36 cellular contexts compared by ENCODE assay signal in genomic region chr6:120431841-120432240, GRCh38.
"Had no signal": no experiment of that assay in that cellular context is flagged by ENCODE, and none has a peak within 500 bp of the region (broad histone marks: within the 10 kb centered on the region; RNA-seq: fewer than 3 reads in every experiment).

No MANE protein-coding gene starts in this region.

- H3K27me3 ChIP-seq: adrenal gland, MG63 had no signal

- H3K4me1 Mint-ChIP-seq: activated B cell treated with CpG ODN at 0.5 μM for 24 hours, brain had no signal

- H3K36me3 ChIP-seq: adrenal gland, MG63 had no signal

- H3K27ac ChIP-seq: adrenal gland, RWPE1, VCaP had no signal

- H3K9me3 ChIP-seq: adrenal gland, MG63 had no signal

- H3K4me1 ChIP-seq: adrenal gland had no signal

- H3K36me3 Mint-ChIP-seq: activated CD4-positive, alpha-beta memory T cell treated with anti-CD3 and anti-CD28 coated beads for 36 hours; activated naive CD4-positive, alpha-beta T cell treated with anti-CD3 and anti-CD28 coated beads, Interleukin-2, amount 50 U/mL, for 72 hours; brain had no signal

- H3K4me3 ChIP-seq: adrenal gland, MG63 had no signal

- H3K27me3 Mint-ChIP-seq: activated B cell treated with CpG ODN at 0.5 μM for 24 hours; activated CD4-positive, alpha-beta memory T cell treated with anti-CD3 and anti-CD28 coated beads for 36 hours; brain had no signal

- DNase-seq: activated B cell treated with CpG ODN at 0.5 μM for 24 hours; activated CD4-positive, alpha-beta memory T cell treated with anti-CD3 and anti-CD28 coated beads for 36 hours; activated CD4-positive, alpha-beta T cell treated with anti-CD3 and anti-CD28 coated beads for 4 hours; activated CD4-positive, alpha-beta T cell treated with anti-CD3 and anti-CD28 coated beads, Interleukin-2, amount 50 U/mL, for 1 hour; activated CD4-positive, CD25-positive, alpha-beta regulatory T cell treated with anti-CD3 and anti-CD28 coated beads, Interleukin-2, amount 50 U/mL, for 72 hours; activated CD8-positive, alpha-beta memory T cell treated with anti-CD3 and anti-CD28 coated beads, Interleukin-2, amount 50 U/mL, for 4 hours; activated gamma-delta T cell treated with Interleukin-2 at 50 U/mL for 16 hours; activated naive CD4-positive, alpha-beta T cell treated with anti-CD3 and anti-CD28 coated beads for 36 hours; activated T-cell treated with anti-CD3 and anti-CD28 coated beads for 4 hours; activated T-cell treated with anti-CD3 and anti-CD28 coated beads, Interleukin-2, amount 50 U/mL, for 4 hours; adrenal gland; Kasumi-1; KG1; MG63; MV-4-11; NCI-H1092; NCI-H146; NCI-H187; NCI-H2029 treated with DMSO at 0.1 percent for 48 hours; NCI-H2107; NCI-H2171; NCI-H510A; NCI-H526; NCI-H748 treated with DMSO at 0.1 percent for 48 hours; NK-92 treated with Interleukin-12 subunit alpha and Interleukin-12 subunit beta, amount 100 ng/mL, for 24 hours; PC-3; SW 1271; T-helper 1 cell; T-helper 2 cell; T-helper 9 cell had no signal

- ATAC-seq: activated naive CD4-positive, alpha-beta T cell treated with anti-CD3 and anti-CD28 coated beads, Interleukin-2, amount 50 U/mL, for 72 hours; activated T-cell treated with anti-CD3 and anti-CD28 coated beads, Interleukin-2, amount 50 U/mL, for 4 hours; PC-3; Right ventricle myocardium inferior had no signal

- H3K4me3 Mint-ChIP-seq: activated B cell treated with CpG ODN at 0.5 μM for 24 hours; activated CD4-positive, alpha-beta memory T cell treated with anti-CD3 and anti-CD28 coated beads for 36 hours; activated naive CD4-positive, alpha-beta T cell treated with anti-CD3 and anti-CD28 coated beads for 36 hours; activated T-cell treated with anti-CD3 and anti-CD28 coated beads, Interleukin-2, amount 50 U/mL, for 4 hours; activated T-helper 1 cell treated with anti-CD3 and anti-CD28 coated beads, Interleukin-12 subunit alpha, Interleukin-12 subunit beta, Interleukin-2, Interleukin-4 antibody, amounts not matched to agents 30 ng/mL and 10 ng/mL and 1 ng/mL, durations not matched to agents 14 hours and 24 hours and 36 hours; brain had no signal

- H3K9me3 Mint-ChIP-seq: activated B cell treated with CpG ODN at 0.5 μM for 24 hours had no signal

- H3K27ac Mint-ChIP-seq: activated B cell treated with CpG ODN at 0.5 μM for 24 hours; activated CD4-positive, alpha-beta memory T cell treated with anti-CD3 and anti-CD28 coated beads for 36 hours; activated naive CD4-positive, alpha-beta T cell treated with anti-CD3 and anti-CD28 coated beads for 36 hours; activated naive CD4-positive, alpha-beta T cell treated with anti-CD3 and anti-CD28 coated beads, Interleukin-2, amount 50 U/mL, for 72 hours; activated T-helper 1 cell treated with anti-CD3 and anti-CD28 coated beads, Interleukin-12 subunit alpha, Interleukin-12 subunit beta, Interleukin-2, Interleukin-4 antibody, amounts not matched to agents 30 ng/mL and 10 ng/mL and 1 ng/mL, durations not matched to agents 14 hours and 24 hours and 36 hours; brain had no signal
